Comparison of ENCODE assay signal across 8 cellular contexts in genomic region chr16:14742269-14743128, GRCh38. TPM values are rescaled to one million over a fixed set of nuclear protein-coding genes. Genes with fewer than 3 reads are reported as not detected.
DNase-seq lines count a peak whose midpoint lies in the region; ATAC-seq, FAIRE-seq and TF ChIP-seq lines count a peak whose summit lies in the region.
"Not testable (repeated sequence)": the region's sequence is repeated elsewhere in the genome, so short reads cannot be mapped to it uniquely, and the experiment has no call there.

Gene NPIPA2, plus strand, starts transcription at chr16:14742533. Its CDS starts 5,533 bp downstream, at chr16:14748066.

- not testable (repeated sequence) for TF ChIP-seq POLR2A in GM12891 (IDR thresholded peaks at IDR 0.05; ENCODE audit: low read depth, low read length)

- not testable (repeated sequence) for H3K36me3 Mint-ChIP-seq in activated CD8-positive, alpha-beta T cell treated with anti-CD3 and anti-CD28 coated beads, Interleukin-2, amount 10 ng/mL, durations not matched to agents 7 days and 5 days (ENCODE audit: low read depth); progenitor cell of endocrine pancreas (ENCODE audit: insufficient read depth)

- CTCF ChIA-PET in activated CD8-positive, alpha-beta T cell treated with anti-CD3 and anti-CD28 coated beads, Interleukin-2, amount 10 ng/mL, durations not matched to agents 7 days and 5 days (lab: Charles Lee), result not testable (repeated sequence)

- not testable (repeated sequence) for H3K27ac Mint-ChIP-seq in activated CD8-positive, alpha-beta T cell treated with anti-CD3 and anti-CD28 coated beads, Interleukin-2, amount 10 ng/mL, durations not matched to agents 7 days and 5 days; progenitor cell of endocrine pancreas

- POLR2A ChIA-PET in activated CD8-positive, alpha-beta T cell treated with anti-CD3 and anti-CD28 coated beads, Interleukin-2, amount 10 ng/mL, durations not matched to agents 7 days and 5 days (lab: Charles Lee), result not testable (repeated sequence)

- intact Hi-C loops in Right ventricle myocardium superior (cut with DNase I), result not testable (repeated sequence)

- DNase-seq in GM12891 (ENCODE audit: insufficient read length, low spot score); GM19239 (ENCODE audit: insufficient read length, low spot score); activated CD8-positive, alpha-beta T cell treated with anti-CD3 and anti-CD28 coated beads, Interleukin-2, amount 10 ng/mL, durations not matched to agents 7 days and 5 days; Right ventricle myocardium superior; progenitor cell of endocrine pancreas (ENCODE audit: low spot score, unreplicated experiment): not testable (repeated sequence)

- H3K4me1 Mint-ChIP-seq in activated CD8-positive, alpha-beta T cell treated with anti-CD3 and anti-CD28 coated beads, Interleukin-2, amount 10 ng/mL, durations not matched to agents 7 days and 5 days (ENCODE audit: low read depth); progenitor cell of endocrine pancreas (ENCODE audit: low read depth): not testable (repeated sequence)

- FAIRE-seq in GM12891 (lab: Jason Lieb, UNC) (peak; percentile 73), GM19239 (lab: Jason Lieb, UNC) (peak; percentile 71)

- H3K27me3 Mint-ChIP-seq in activated CD8-positive, alpha-beta T cell treated with anti-CD3 and anti-CD28 coated beads, Interleukin-2, amount 10 ng/mL, durations not matched to agents 7 days and 5 days (ENCODE audit: low read depth); progenitor cell of endocrine pancreas: not testable (repeated sequence)

- peak; percentile 94 for ATAC-seq in GM21619 (IDR thresholded peaks at IDR 0.05; ENCODE audit: unreplicated experiment)
- ATAC-seq in HG02943 (IDR thresholded peaks at IDR 0.05; ENCODE audit: low read depth, unreplicated experiment), result peak; percentile 97
- peak; percentile 98 for ATAC-seq in HG03439 (IDR thresholded peaks at IDR 0.05; ENCODE audit: unreplicated experiment)
- peak; percentile 100 for ATAC-seq in activated CD8-positive, alpha-beta T cell treated with anti-CD3 and anti-CD28 coated beads, Interleukin-2, amount 10 ng/mL, durations not matched to agents 7 days and 5 days
- peak; percentile 100 for ATAC-seq in Right ventricle myocardium superior (ENCODE audit: poor library complexity)

- not testable (repeated sequence) for H3K9me3 Mint-ChIP-seq in activated CD8-positive, alpha-beta T cell treated with anti-CD3 and anti-CD28 coated beads, Interleukin-2, amount 10 ng/mL, durations not matched to agents 7 days and 5 days (ENCODE audit: insufficient read depth); progenitor cell of endocrine pancreas (ENCODE audit: low read depth)

- H3K4me3 Mint-ChIP-seq in activated CD8-positive, alpha-beta T cell treated with anti-CD3 and anti-CD28 coated beads, Interleukin-2, amount 10 ng/mL, durations not matched to agents 7 days and 5 days; progenitor cell of endocrine pancreas (ENCODE audit: low read depth): not testable (repeated sequence)

- TF ChIP-seq CTCF in progenitor cell of endocrine pancreas (IDR thresholded peaks at IDR 0.05; ENCODE audit: unreplicated experiment), result not testable (repeated sequence)

RNA-seq across cellular contexts. Expression of gene NPIPA2, which starts in this region (rescaled TPM):
- polyA plus RNA-seq in GM12891 (2012; ENCODE audit: low read depth, missing spikeins), result not detected
- 1 to 10 TPM; 3.2 to 3.9 TPM for total RNA-seq in activated CD8-positive, alpha-beta T cell treated with anti-CD3 and anti-CD28 coated beads, Interleukin-2, amount 10 ng/mL, durations not matched to agents 7 days and 5 days
- total RNA-seq in Right ventricle myocardium superior, result 4.0 TPM
- 17.1 and 18.5 TPM in 2 replicates for total RNA-seq in progenitor cell of endocrine pancreas
